10 cellular contexts compared by ENCODE assay signal in the genomic region with DNA sequence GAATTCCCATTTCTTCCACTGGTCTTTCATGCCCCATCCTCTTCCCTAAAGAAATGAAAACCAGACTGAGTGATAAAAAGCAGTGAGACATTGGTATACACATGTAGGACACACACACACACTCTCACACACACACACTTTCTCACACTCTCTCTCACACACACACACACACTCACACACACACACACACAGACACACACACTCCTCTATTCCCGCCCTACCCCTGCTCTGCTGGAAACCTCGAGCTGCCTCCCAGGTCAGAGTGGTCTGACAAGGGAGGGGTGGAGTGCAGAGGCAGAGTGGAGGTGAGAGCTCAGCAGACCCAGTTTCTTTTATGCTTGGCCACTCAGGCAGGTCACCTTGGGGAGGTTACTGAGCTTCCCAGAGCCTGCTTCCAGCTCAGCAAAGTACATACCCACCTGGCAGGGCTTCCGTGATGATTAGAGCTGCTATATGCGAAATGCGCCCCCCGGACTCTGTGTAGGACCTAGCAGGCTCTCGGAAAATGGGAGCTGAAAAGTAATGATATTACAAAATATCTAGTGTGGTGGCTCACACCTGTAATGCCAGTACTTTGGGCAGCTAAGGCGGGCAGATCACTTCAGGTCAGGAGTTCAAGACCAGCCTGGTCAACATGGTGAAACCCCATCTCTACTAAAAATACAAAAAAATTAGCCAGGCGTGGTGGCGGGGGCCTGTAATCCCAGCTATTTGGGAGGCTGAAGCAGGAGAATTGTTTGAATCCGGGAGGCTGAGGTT. TPM values are rescaled to one million over a fixed set of nuclear protein-coding genes. Genes with fewer than 3 reads are reported as not detected.
DNase-seq lines count a peak whose midpoint lies in the region; ATAC-seq, FAIRE-seq and TF ChIP-seq lines count a peak whose summit lies in the region.
"Had no signal": no experiment of that assay in that cellular context is flagged by ENCODE, and none has a peak within 500 bp of the region (broad histone marks: within the 10 kb centered on the region; RNA-seq: fewer than 3 reads in every experiment).

No MANE protein-coding gene starts in this region.

- H3K27me3 Mint-ChIP-seq in CD8-positive, alpha-beta T cell (ENCODE audit: low read depth): no peaks in the 10 kb centered on the region
- no peaks in the 10 kb centered on the region for H3K27me3 Mint-ChIP-seq in central memory CD8-positive, alpha-beta T cell
- peaks cover 0 to 3% (median 0%) of the 10 kb centered on the region in 5 donors for H3K27me3 Mint-ChIP-seq in naive thymus-derived CD8-positive, alpha-beta T cell

- H3K4me3 ChIP-seq in A549 (no peak overlapping the region), BE2C (ENCODE audit: low read depth, low read length) (no peak overlapping the region), transverse colon (no peak overlapping the region)
- H3K4me3 ChIP-seq in CD8-positive, alpha-beta T cell (ENCODE audit: low read depth, low read length): no peak overlapping the region

- no peaks in the 10 kb centered on the region for H3K36me3 Mint-ChIP-seq in CD8-positive, alpha-beta T cell
- H3K36me3 Mint-ChIP-seq in central memory CD8-positive, alpha-beta T cell (ENCODE audit: insufficient read depth): peaks cover 15% of the 10 kb centered on the region
- peaks cover 0 to 3% (median 0%) of the 10 kb centered on the region in 3 donors for H3K36me3 Mint-ChIP-seq in naive thymus-derived CD8-positive, alpha-beta T cell

- POLR2A ChIA-PET in A549 (lab: Yijun Ruan, JAX): interaction anchor here (1.1 to 9.7 kb wide), 13 partner anchors 8 to 90 kb away, joined by 3 to 177 read pairs (median 18); no protein-coding TSS in a partner anchor
- POLR2A ChIA-PET in CD8-positive, alpha-beta T cell (lab: Charles Lee): interaction anchor here (0.6 to 26.4 kb wide), 4 partner anchors 10 to 91 kb away, joined by 3 to 755 read pairs (median 8); partner anchors contain the start of genes CCR7 and IGFBP4
- POLR2A ChIA-PET in naive thymus-derived CD8-positive, alpha-beta T cell (lab: Charles Lee): interaction anchor here (0.6 to 37.3 kb wide), 12 partner anchors 8 to 1716 kb away, joined by 4 to 2269 read pairs (median 16); partner anchors contain the start of genes CCR7, IGFBP4 and TOP2A

- H3K27ac ChIP-seq in A549 (peak overlapping the region; percentile 95 to 99), transverse colon (peak overlapping the region in 2 of 4 donors; percentile 11 to 14)
- H3K27ac ChIP-seq in CD8-positive, alpha-beta T cell (ENCODE audit: low read depth, low read length): no peak overlapping the region

- H3K4me1 ChIP-seq in A549: peaks cover 85% of the 10 kb centered on the region
- H3K4me1 ChIP-seq in CD8-positive, alpha-beta T cell (ENCODE audit: insufficient read depth, low read length): peaks cover 87% of the 10 kb centered on the region
- H3K4me1 ChIP-seq in BE2C: no peaks in the 10 kb centered on the region
- H3K4me1 ChIP-seq in transverse colon: peaks cover 16 to 46% (median 30%) of the 10 kb centered on the region in 4 donors

- H3K4me1 Mint-ChIP-seq in CD8-positive, alpha-beta T cell (ENCODE audit: low read depth): peaks cover 94% of the 10 kb centered on the region
- peaks cover 70% of the 10 kb centered on the region for H3K4me1 Mint-ChIP-seq in central memory CD8-positive, alpha-beta T cell
- H3K4me1 Mint-ChIP-seq in naive thymus-derived CD8-positive, alpha-beta T cell: peaks cover 49 to 96% (median 92%) of the 10 kb centered on the region in 4 donors

- no peaks in the 10 kb centered on the region for H3K36me3 ChIP-seq in CD8-positive, alpha-beta T cell (ENCODE audit: insufficient read depth, low read length)
- no peaks in the 10 kb centered on the region for H3K36me3 ChIP-seq in BE2C
- no peaks in the 10 kb centered on the region for H3K36me3 ChIP-seq in transverse colon

- TF ChIP-seq RAD21 in A549 (conservative IDR thresholded peaks at IDR 0.05 in 1 of 2, IDR thresholded peaks at IDR 0.05 in 1 of 2): no peak

- TF ChIP-seq CTCF in A549 (IDR thresholded peaks at IDR 0.05) (no peak), BE2C (IDR thresholded peaks at IDR 0.05; ENCODE audit: low read depth, low read length) (no peak), transverse colon (IDR thresholded peaks at IDR 0.05) (no peak)
- no peak for TF ChIP-seq CTCF in CD8-positive, alpha-beta T cell (IDR thresholded peaks at IDR 0.05)

- DNase-seq in A549 (ENCODE audit: low read depth in 1 of 2, low spot score in 1 of 2) (peak in 1 of 2 experiments; percentile 75), activated gamma-delta T cell treated with Interleukin-2 at 50 U/mL for 16 hours (no peak), BE2C (no peak), transverse colon (no peak)
- DNase-seq in CD8-positive, alpha-beta T cell: no peak
- DNase-seq in central memory CD8-positive, alpha-beta T cell (ENCODE audit: low spot score in 2 of 2): no peak
- DNase-seq in naive thymus-derived CD8-positive, alpha-beta T cell: no peak
- DNase-seq: NCI-H1105 treated with DMSO at 0.1 percent for 48 hours; stimulated activated CD4-positive, alpha-beta T cell treated with anti-CD3 and anti-CD28 coated beads, Interleukin-4, amount 100 ng/mL, for 4 hours had no signal

- ATAC-seq in A549: peak; percentile 3 to 4; a peak in 3 of 6 replicates
- ATAC-seq in CD8-positive, alpha-beta T cell: no peak
- no peak for ATAC-seq in central memory CD8-positive, alpha-beta T cell (replicated peaks; ENCODE audit: extremely low read depth, poor library complexity, severe bottlenecking)
- no peak for ATAC-seq in naive thymus-derived CD8-positive, alpha-beta T cell
- ATAC-seq in HG03571 (IDR thresholded peaks at IDR 0.05; ENCODE audit: unreplicated experiment): no peak

- no peaks in the 10 kb centered on the region for H3K9me3 Mint-ChIP-seq in CD8-positive, alpha-beta T cell
- H3K9me3 Mint-ChIP-seq in central memory CD8-positive, alpha-beta T cell: no peaks in the 10 kb centered on the region
- H3K9me3 Mint-ChIP-seq in naive thymus-derived CD8-positive, alpha-beta T cell: peaks cover 0 to 5% (median 0%) of the 10 kb centered on the region in 9 donors

- in situ Hi-C loops in transverse colon (cut with MboI; ENCODE audit: low pct_ligation_motif_present in 1 of 4, low pct_unique_long_range_greater_than_20kb in 1 of 4, low sequenced_read_pairs in 3 of 4): loop anchor here (5.0 to 25.0 kb wide), 4 partner anchors 92 to 170 kb away; partner anchors contain the start of genes IGFBP4 (in 3 of the 4) and GJD3 (in 2 of the 4)

- TF ChIP-seq EP300 in A549 (IDR thresholded peaks at IDR 0.05) (no peak), transverse colon (IDR thresholded peaks at IDR 0.05; ENCODE audit: low read depth) (no peak)

- no peaks in the 10 kb centered on the region for H3K9me3 ChIP-seq in A549
- no peaks in the 10 kb centered on the region for H3K9me3 ChIP-seq in CD8-positive, alpha-beta T cell (ENCODE audit: low read length)
- no peaks in the 10 kb centered on the region for H3K9me3 ChIP-seq in BE2C
- H3K9me3 ChIP-seq in transverse colon: no peaks in the 10 kb centered on the region

- TF ChIP-seq POLR2A in A549 (IDR thresholded peaks at IDR 0.05; ENCODE audit: low read length): no peak
- no peak for TF ChIP-seq POLR2A in transverse colon (IDR thresholded peaks at IDR 0.05)

- H3K27ac Mint-ChIP-seq in CD8-positive, alpha-beta T cell: peak overlapping the region; percentile 96
- peak overlapping the region; percentile 92 for H3K27ac Mint-ChIP-seq in central memory CD8-positive, alpha-beta T cell (ENCODE audit: low read depth)
- peak overlapping the region; percentile 91 to 99 (median 98) for H3K27ac Mint-ChIP-seq in naive thymus-derived CD8-positive, alpha-beta T cell

- CTCF ChIA-PET in A549 (lab: Yijun Ruan, JAX): interaction anchor here (0.9 to 36.6 kb wide), 14 partner anchors 13 to 234 kb away, joined by 3 to 1144 read pairs (median 77); partner anchors contain the start of genes CCR7, IGFBP4 and TOP2A
- CTCF ChIA-PET in CD8-positive, alpha-beta T cell (lab: Charles Lee): interaction anchor here (0.7 to 16.5 kb wide), 24 partner anchors 9 to 235 kb away, joined by 3 to 470 read pairs (median 10); partner anchors contain the start of genes CCR7, IGFBP4 and TOP2A

- no peak overlapping the region for H3K4me3 Mint-ChIP-seq in CD8-positive, alpha-beta T cell
- H3K4me3 Mint-ChIP-seq in central memory CD8-positive, alpha-beta T cell: peak overlapping the region; percentile 4
- H3K4me3 Mint-ChIP-seq in naive thymus-derived CD8-positive, alpha-beta T cell: peak overlapping the region in 3 of 10 donors; percentile 13 to 46 (median 36)

- WGBS in A549 (ENCODE audit: missing lambda C conversion rate): 84% methylated on average over 11 of the region's 11 CpGs
- 88 to 95% methylated on average over 8 to 11 of the region's 11 CpGs for WGBS in transverse colon (ENCODE audit: low coverage in 1 of 2), 2 donors

- FAIRE-seq in A549 (lab: Jason Lieb, UNC): no peak

- H3K27me3 ChIP-seq in CD8-positive, alpha-beta T cell (ENCODE audit: insufficient read depth, low read length): no peaks in the 10 kb centered on the region
- H3K27me3 ChIP-seq in BE2C (no peaks in the 10 kb centered on the region), transverse colon (no peaks in the 10 kb centered on the region)

- H3K4me2 ChIP-seq in A549: peak overlapping the region; percentile 60

- intact Hi-C loops in CD8-positive, alpha-beta T cell (cut with DNase I, micrococcal nuclease): loop anchor here in 1 of 2 experiments (5.0 kb wide), 1 partner anchor 232 kb away; no protein-coding TSS in a partner anchor
- intact Hi-C loops in transverse colon (cut with DNase I; ENCODE audit: low total_unique reads): loop anchor here (5.0 kb wide), 1 partner anchor 92 kb away; the partner anchor contains the start of gene IGFBP4

RNA-seq across cellular contexts. Expression of gene CCR7, which starts 30.7 kb away (rescaled TPM):
- 1.4 and 1.9 TPM in 2 replicates for polyA plus RNA-seq in A549 (2011; rRNA removed)
- 0.79 and 1.5 TPM in 2 replicates for polyA plus RNA-seq in A549 (2012; cell fraction: cytosol; rRNA removed)
- polyA plus RNA-seq in A549 (2012; cell fraction: nucleus; rRNA removed): 3.0 and 3.2 TPM in 2 replicates
- polyA plus RNA-seq in A549 (2017; fragmentation: RNase III; extraction: RNeasy Plus Mini Kit Qiagen cat#74134 plus additional on column Dnase treatment): 0.72 to 0.84 TPM (median 0.76 TPM) in 3 replicates
- 1.7 and 3.3 TPM in 2 replicates for polyA minus RNA-seq in A549 (2011; rRNA and poly(A)+ RNA removed)
- total RNA-seq in CD8-positive, alpha-beta T cell: 100 to 1,000 TPM; 196 to 199 TPM
- total RNA-seq in naive thymus-derived CD8-positive, alpha-beta T cell: 100 to 1,000 TPM; 571 to 574 TPM
- 1,000 to 10,000 TPM in 2 of 3 donors, 100 to 1,000 TPM in 1; 897 to 2,008 (median 1,531) TPM for polyA plus RNA-seq in naive thymus-derived CD8-positive, alpha-beta T cell
- polyA plus RNA-seq in BE2C (2012; ENCODE audit: insufficient read depth, insufficient read length, low read depth): 0.39 TPM
- 1 to 10 TPM in 2 of 4 donors, under 1 TPM in 1, not detected in 1; 0.14 to 5.4 (median 4.9) TPM for total RNA-seq in transverse colon

RNA-seq across cellular contexts. Expression of gene TNS4, which starts 33.2 kb away (rescaled TPM):
- 24.2 and 45.9 TPM in 2 replicates for polyA plus RNA-seq in A549 (2011; rRNA removed)
- 18.0 and 30.2 TPM in 2 replicates for polyA plus RNA-seq in A549 (2012; cell fraction: cytosol; rRNA removed)
- 83.8 and 125 TPM in 2 replicates for polyA plus RNA-seq in A549 (2012; cell fraction: nucleus; rRNA removed)
- 61.6 to 75.9 TPM (median 73.5 TPM) in 3 replicates for polyA plus RNA-seq in A549 (2017; fragmentation: RNase III; extraction: RNeasy Plus Mini Kit Qiagen cat#74134 plus additional on column Dnase treatment)
- polyA minus RNA-seq in A549 (2011; rRNA and poly(A)+ RNA removed): 62.8 and 79.7 TPM in 2 replicates
- 1 to 10 TPM; 1.9 to 2.9 TPM for total RNA-seq in CD8-positive, alpha-beta T cell
- total RNA-seq in naive thymus-derived CD8-positive, alpha-beta T cell: not detected
- not detected for polyA plus RNA-seq in naive thymus-derived CD8-positive, alpha-beta T cell
- polyA plus RNA-seq in BE2C (2012; ENCODE audit: insufficient read depth, insufficient read length, low read depth): not detected
- total RNA-seq in transverse colon: 1 to 10 TPM in 3 of 4 donors, not detected in 1; 1.2 to 4.2 (median 2.5) TPM

Comparison
In these comparisons a context has a peak if more than half of its experiments do, and no peak if none do; other contexts are left out.
1. ATAC-seq: peak in A549 (2 of 2); none in CD8-positive, alpha-beta T cell (single experiment), central memory CD8-positive, alpha-beta T cell (single experiment), naive thymus-derived CD8-positive, alpha-beta T cell (0 of 2) and HG03571 (single experiment).
2. RNA of gene CCR7, which starts 30.7 kb away (total RNA-seq): 571 to 574 TPM in naive thymus-derived CD8-positive, alpha-beta T cell and 196 to 199 TPM in CD8-positive, alpha-beta T cell; 0.14 to 5.4 TPM in transverse colon; every median in the first group is over 10 times any median in the second.
3. Peak in every context shown above with its lines, with median percentiles within 50 percentile points of each other: H3K27ac Mint-ChIP-seq.